Comparison of ENCODE assay signal across 24 cellular contexts in the genomic region with DNA sequence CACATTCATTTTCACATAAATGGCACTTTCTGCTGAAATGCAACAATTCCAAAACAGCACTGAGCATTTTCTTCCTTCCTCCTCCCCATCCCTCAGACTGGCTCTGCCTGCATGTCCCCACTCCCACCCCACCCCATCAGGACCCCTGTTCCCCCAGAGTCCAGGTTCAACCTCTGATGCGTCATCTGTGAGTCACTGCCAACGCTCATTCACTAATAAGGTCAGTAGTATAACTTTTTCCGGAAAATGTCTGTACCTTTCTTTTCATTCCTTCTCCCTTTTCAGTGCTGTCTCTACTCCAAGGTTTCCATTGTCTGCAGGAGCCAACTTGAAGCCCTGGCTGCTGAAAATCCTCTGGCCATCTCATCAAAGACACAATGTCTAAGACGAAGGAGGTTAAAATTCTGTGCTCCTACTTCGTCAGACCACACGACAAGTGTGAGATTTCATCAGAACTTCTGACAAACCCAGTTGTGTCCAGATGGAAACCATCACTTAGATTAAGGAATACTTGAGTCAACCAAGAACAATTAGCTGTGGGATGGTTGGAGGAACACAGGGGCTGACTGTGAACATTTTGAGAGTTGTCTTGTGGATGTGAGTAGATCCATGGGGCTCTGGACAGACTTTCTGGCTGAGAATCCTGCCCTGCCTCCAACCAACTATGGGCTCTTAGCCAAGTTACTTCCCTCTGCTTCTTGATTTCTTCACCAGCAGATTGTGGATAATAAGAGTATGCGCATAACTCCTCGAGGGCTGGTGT. TPM values are rescaled to one million over a fixed set of nuclear protein-coding genes. Genes with fewer than 3 reads are reported as not detected.
A peak's percentile ranks its signal among the peaks of the same experiment; 100 is the strongest.
DNase-seq lines count a peak whose midpoint lies in the region; ATAC-seq, FAIRE-seq and TF ChIP-seq lines count a peak whose summit lies in the region.
"Had no signal": no experiment of that assay in that cellular context is flagged by ENCODE, and none has a peak within 500 bp of the region (broad histone marks: within the 10 kb centered on the region; RNA-seq: fewer than 3 reads in every experiment).

No MANE protein-coding gene starts in this region.

- H3K27ac ChIP-seq in HCT116 (ENCODE audit: low read depth, low read length): no peak overlapping the region
- H3K27ac ChIP-seq in K562 (ENCODE audit: extremely low read depth, low read depth, low read length): no peak overlapping the region
- no peak overlapping the region for H3K27ac ChIP-seq in lung (ENCODE audit: low read depth in 1 of 2, low read length in 1 of 2)
- H3K27ac ChIP-seq: heart right ventricle, HL-60, tibial nerve had no signal

- H3K9me2 ChIP-seq in HCT116 (ENCODE audit: insufficient read depth): no peaks in the 10 kb centered on the region

- FAIRE-seq in K562 (lab: Jason Lieb, UNC): no peak
- FAIRE-seq: G401.6 had no signal

- H3K27me3 ChIP-seq in HCT116 (ENCODE audit: insufficient read depth, low read length): no peaks in the 10 kb centered on the region
- peaks cover 18 to 32% of the 10 kb centered on the region in 2 experiments for H3K27me3 ChIP-seq in K562 (ENCODE audit: control insufficient read depth in 2 of 2, insufficient read depth in 2 of 2, low read length in 2 of 2)
- no peaks in the 10 kb centered on the region for H3K27me3 ChIP-seq in lung (ENCODE audit: control insufficient read depth, insufficient read depth)

- BruUV-seq in HCT116 (replicated peaks; lab: Mats Ljungman, UMichigan) (no TSS peak), K562 (replicated peaks; lab: Mats Ljungman, UMichigan) (no TSS peak)

- peak overlapping the region; percentile 59 for H3K4me2 ChIP-seq in HCT116 (ENCODE audit: low read length)
- H3K4me2 ChIP-seq in K562 (ENCODE audit: insufficient read depth, low read length): no peak overlapping the region

- ATAC-seq in HCT116: no peak
- ATAC-seq in K562: no peak
- peak; percentile 29 for ATAC-seq in lung (ENCODE audit: insufficient read depth, low FRiP score)
- ATAC-seq in GM19023 (IDR thresholded peaks at IDR 0.05; ENCODE audit: unreplicated experiment): no peak
- ATAC-seq: activated CD4-positive, alpha-beta T cell treated with anti-CD3 and anti-CD28 coated beads for 36 hours had no signal

- H3K79me2 ChIP-seq in HCT116 (ENCODE audit: insufficient read depth, low read length): no peaks in the 10 kb centered on the region
- H3K79me2 ChIP-seq in K562 (ENCODE audit: control insufficient read depth, insufficient read depth, low read length): no peaks in the 10 kb centered on the region

- no peaks in the 10 kb centered on the region for H3K9me1 ChIP-seq in K562 (ENCODE audit: control insufficient read depth, insufficient read depth, low read length)

- H3K27me3 Mint-ChIP-seq in activated CD4-positive, alpha-beta memory T cell treated with anti-CD3 and anti-CD28 coated beads for 36 hours: peaks cover 21% of the 10 kb centered on the region

- no peaks in the 10 kb centered on the region for H3K9me3 Mint-ChIP-seq in activated CD4-positive, alpha-beta memory T cell treated with anti-CD3 and anti-CD28 coated beads for 36 hours
- H3K9me3 Mint-ChIP-seq: immature natural killer cell had no signal

- TF ChIP-seq CTCF in HCT116 (IDR thresholded peaks at IDR 0.05 in 2 of 3, conservative IDR thresholded peaks at IDR 0.05 in 1 of 3; ENCODE audit: borderline replicate concordance in 1 of 3, insufficient read depth in 1 of 3, low read depth in 2 of 3, low read length in 2 of 3): no peak
- TF ChIP-seq CTCF in K562 (IDR thresholded peaks at IDR 0.05 in 2 of 3, conservative IDR thresholded peaks at IDR 0.05 in 1 of 3; ENCODE audit: insufficient read depth in 2 of 3, low read depth in 1 of 3, low read length in 3 of 3): no peak
- TF ChIP-seq CTCF in lung (IDR thresholded peaks at IDR 0.05; ENCODE audit: control extremely low read depth, extremely low read depth): no peak

- no peak for TF ChIP-seq POLR2A in HCT116 (IDR thresholded peaks at IDR 0.05; ENCODE audit: borderline replicate concordance, extremely low read depth, insufficient read depth, insufficient read length)
- no peak for TF ChIP-seq POLR2A in K562 (conservative IDR thresholded peaks at IDR 0.05)

- no peak overlapping the region for H3K27ac Mint-ChIP-seq in activated CD4-positive, alpha-beta memory T cell treated with anti-CD3 and anti-CD28 coated beads for 36 hours
- H3K27ac Mint-ChIP-seq: activated CD4-positive, alpha-beta T cell treated with anti-CD3 and anti-CD28 coated beads for 36 hours; immature natural killer cell had no signal

- H4K20me1 ChIP-seq in HCT116 (ENCODE audit: insufficient read depth) (no peaks in the 10 kb centered on the region), K562 (replicated peaks; ENCODE audit: control insufficient read depth, insufficient read depth, low read length) (no peaks in the 10 kb centered on the region)

- H3K9ac ChIP-seq in HCT116 (ENCODE audit: low read length) (no peak overlapping the region), K562 (ENCODE audit: insufficient read depth in 1 of 2, low read depth in 2 of 2, low read length in 2 of 2) (no peak overlapping the region)

- no peak overlapping the region for H3K4me3 Mint-ChIP-seq in activated CD4-positive, alpha-beta memory T cell treated with anti-CD3 and anti-CD28 coated beads for 36 hours
- H3K4me3 Mint-ChIP-seq: activated CD4-positive, alpha-beta T cell treated with anti-CD3 and anti-CD28 coated beads for 36 hours; immature natural killer cell had no signal

- no peak for TF ChIP-seq EP300 in K562 (IDR thresholded peaks at IDR 0.05; ENCODE audit: low read length)

- H3K4me3 ChIP-seq in HCT116 (replicated peaks in 1 of 2; ENCODE audit: low read depth in 1 of 2, low read length in 2 of 2) (no peak overlapping the region), K562 (no peak overlapping the region), lung (no peak overlapping the region)
- H3K4me3 ChIP-seq: heart right ventricle, tibial nerve had no signal

- POLR2A ChIA-PET in HCT116 (lab: Charles Lee): interaction anchor here (1.3 kb wide), 1 partner anchor 41 kb away, joined by 3 read pairs; no protein-coding TSS in a partner anchor
- POLR2A ChIA-PET in K562 (lab: Yijun Ruan, JAX): interaction anchor here (0.8 kb wide), 1 partner anchor 240 kb away, joined by 3 read pairs; no protein-coding TSS in a partner anchor
- POLR2A ChIA-PET in activated CD4-positive, alpha-beta memory T cell treated with anti-CD3 and anti-CD28 coated beads for 36 hours (lab: Charles Lee): no interaction called here

- H3K4me1 Mint-ChIP-seq in activated CD4-positive, alpha-beta memory T cell treated with anti-CD3 and anti-CD28 coated beads for 36 hours (ENCODE audit: low read depth): no peaks in the 10 kb centered on the region
- H3K4me1 Mint-ChIP-seq: activated CD4-positive, alpha-beta T cell treated with anti-CD3 and anti-CD28 coated beads for 36 hours had no signal

- no peaks in the 10 kb centered on the region for H3K36me3 Mint-ChIP-seq in activated CD4-positive, alpha-beta memory T cell treated with anti-CD3 and anti-CD28 coated beads for 36 hours

- intact Hi-C loops in HCT116 (cut with micrococcal nuclease) (no loop called here), K562 (cut with micrococcal nuclease) (no loop called here)
- intact Hi-C loops in activated CD4-positive, alpha-beta memory T cell treated with anti-CD3 and anti-CD28 coated beads for 36 hours (cut with micrococcal nuclease): no loop called here

- H3K9me3 ChIP-seq in HCT116 (ENCODE audit: control insufficient read depth in 1 of 2, insufficient read depth in 1 of 2, low read depth in 1 of 2, low read length in 2 of 2) (no peaks in the 10 kb centered on the region), K562 (replicated peaks; ENCODE audit: control insufficient read depth, insufficient read depth, low read depth, low read length) (no peaks in the 10 kb centered on the region), lung (ENCODE audit: control insufficient read depth in 2 of 2, insufficient read depth in 1 of 2, low read length in 1 of 2) (no peaks in the 10 kb centered on the region)
- H3K9me3 ChIP-seq: heart right ventricle, tibial nerve had no signal

- WGBS in K562 (ENCODE audit: insufficient coverage, low coverage, missing lambda C conversion rate): 9% methylated on average over 8 of the region's 8 CpGs
- 79 to 81% methylated on average over 8 of the region's 8 CpGs for WGBS in lung, 2 donors

- CTCF ChIA-PET in HCT116 (lab: Charles Lee) (no interaction called here), K562 (lab: Yijun Ruan, JAX; ENCODE audit: low intra/inter-chr PET ratio) (no interaction called here)
- CTCF ChIA-PET in activated CD4-positive, alpha-beta memory T cell treated with anti-CD3 and anti-CD28 coated beads for 36 hours (lab: Charles Lee): no interaction called here

- no peaks in the 10 kb centered on the region for H3K36me3 ChIP-seq in HCT116 (ENCODE audit: control insufficient read depth in 1 of 2, insufficient read depth in 2 of 2, low read length in 2 of 2)
- H3K36me3 ChIP-seq in K562 (ENCODE audit: control insufficient read depth, insufficient read depth, low read length): no peaks in the 10 kb centered on the region
- H3K36me3 ChIP-seq in lung (ENCODE audit: control insufficient read depth in 2 of 2, insufficient read depth in 2 of 2, low read length in 2 of 2): no peaks in the 10 kb centered on the region
- H3K36me3 ChIP-seq: heart right ventricle, tibial nerve had no signal

- peaks cover 6 to 21% of the 10 kb centered on the region in 2 experiments for H3K4me1 ChIP-seq in HCT116 (ENCODE audit: control insufficient read depth in 1 of 2, insufficient read depth in 2 of 2, low read length in 2 of 2)
- H3K4me1 ChIP-seq in K562 (replicated peaks in 1 of 2; ENCODE audit: control insufficient read depth in 2 of 2, insufficient read depth in 2 of 2, low read length in 2 of 2): peaks cover 0 to 8% of the 10 kb centered on the region in 2 experiments; a peak in 3 of 5 replicates
- no peaks in the 10 kb centered on the region for H3K4me1 ChIP-seq in lung (ENCODE audit: control insufficient read depth in 2 of 2, insufficient read depth in 2 of 2, low read length in 2 of 2)
- H3K4me1 ChIP-seq: heart right ventricle had no signal

- no peak for TF ChIP-seq RAD21 in HCT116 (IDR thresholded peaks at IDR 0.05; ENCODE audit: low read depth)
- TF ChIP-seq RAD21 in K562 (CRISPR knock-in tag; conservative IDR thresholded peaks at IDR 0.05 in 1 of 2, IDR thresholded peaks at IDR 0.05 in 1 of 2): no peak

- RAD21 ChIA-PET in HCT116 (lab: Charles Lee; ENCODE audit: low non-redundant PET in 1 of 2, low total read pairs in 2 of 2, uncharacterized antibody in 2 of 2, unreplicated experiment in 2 of 2): no interaction called here

- in situ Hi-C loops in K562 (cut with MboI): no loop called here

- DNase-seq in DMS 273 (lab: John Stamatoyannopoulos, UW; ENCODE audit: unreplicated experiment) (peak; percentile 81), HCT116 (ENCODE audit: low read depth, low spot score) (no peak), K562 (ENCODE audit: extremely low read depth in 1 of 4, low spot score in 3 of 4) (no peak), lung (ENCODE audit: low spot score) (no peak), SHP77 (lab: John Stamatoyannopoulos, UW) (no peak)
- DNase-seq in activated T-cell treated with anti-CD3 and anti-CD28 coated beads, Interleukin-2, amount 50 U/mL, for 1 hour: no peak
- no peak for DNase-seq in activated CD4-positive, alpha-beta memory T cell treated with anti-CD3 and anti-CD28 coated beads for 36 hours
- DNase-seq: activated CD4-positive, alpha-beta T cell treated with anti-CD3 and anti-CD28 coated beads for 36 hours; activated gamma-delta T cell treated with Interleukin-2 at 50 U/mL for 16 hours; amniotic stem cell; H7; heart right ventricle; immature natural killer cell; NCI-H1694 treated with DMSO at 0.1 percent for 48 hours; NCI-H2227 treated with DMSO at 0.1 percent for 48 hours; NK-92 treated with Interleukin-12 subunit alpha and Interleukin-12 subunit beta, amount 100 ng/mL, for 24 hours; RPMI8226; stimulated activated CD4-positive, alpha-beta T cell treated with anti-CD3 and anti-CD28 coated beads, Interleukin-1b, Interleukin-23, amount 100 ng/mL, for 48 hours; stimulated activated naive CD4-positive, alpha-beta T cell treated with Interleukin-2 at 50 U/mL for 16 hours had no signal

- H2AFZ ChIP-seq in HCT116 (ENCODE audit: low read depth, low read length, poor library complexity, severe bottlenecking) (peak overlapping the region; percentile 80), K562 (ENCODE audit: low read depth, low read length) (no peak overlapping the region)

RNA-seq across cellular contexts. Expression of gene UTS2, which starts 35.6 kb away (rescaled TPM):
- total RNA-seq in HCT116 (2021; ENCODE audit: unreplicated experiment) (3.0 TPM), K562 (2014; rRNA removed) (not detected in 2 replicates), K562 (2014; rRNA removed; fragmentation: Illumina TruSeq; extraction: Trizol) (not detected in 2 replicates), K562 (2015; rRNA removed; fragmentation: Illumina TruSeq; extraction: Trizol) (not detected in 2 replicates), K562 (2021) (not detected in 2 replicates), lung (under 1 TPM in 1 of 2 donors, not detected in 1; 0.82 TPM)
- polyA plus RNA-seq in HCT116 (2012): 0.52 and 2.9 TPM in 2 replicates
- total RNA-seq in K562 (2011; cell fraction: chromatin; rRNA removed; ENCODE audit: low replicate concordance): not detected in 2 replicates
- total RNA-seq in K562 (2011; cell fraction: nucleolus; rRNA removed): not detected in 2 replicates
- total RNA-seq in K562 (2011; cell fraction: nucleoplasm; rRNA removed): not detected in 2 replicates
- polyA plus RNA-seq in K562 (2011; rRNA removed) (0.16 and 0.29 TPM in 2 replicates), K562 (2014; fragmentation: Illumina TruSeq; extraction: Trizol) (not detected in 2 replicates), K562 (2014; fragmentation: Nextera tagmentation; extraction: Ambion mirVana) (under 1 TPM in 1 of 2 experiments, not detected in 1; 0.22 TPM), K562 (2014; rRNA removed) (0.07 TPM in 1 of 2 replicates, not detected in the other), lung (1 to 10 TPM in 1 of 2 donors, not detected in 1; 1.8 TPM)
- polyA plus RNA-seq in K562 (2011; cell fraction: cytosol; rRNA removed): not detected in 2 replicates
- polyA plus RNA-seq in K562 (2011; cell fraction: nucleus; rRNA removed): not detected in 2 replicates
- not detected in 2 replicates for polyA plus RNA-seq in K562 (2012)
- not detected in 2 replicates for polyA minus RNA-seq in K562 (2011; rRNA and poly(A)+ RNA removed)
- polyA minus RNA-seq in K562 (2011; cell fraction: cytosol; rRNA and poly(A)+ RNA removed): not detected in 2 replicates
- polyA minus RNA-seq in K562 (2011; cell fraction: nucleus; rRNA and poly(A)+ RNA removed): not detected in 2 replicates
- not detected for total RNA-seq in activated CD4-positive, alpha-beta memory T cell treated with anti-CD3 and anti-CD28 coated beads for 36 hours
- total RNA-seq: activated CD4-positive, alpha-beta T cell treated with anti-CD3 and anti-CD28 coated beads for 36 hours had no signal
- polyA plus RNA-seq: BJ, heart right ventricle had no signal

RNA-seq across cellular contexts. Expression of gene TNFRSF9, which starts 52.2 kb away (rescaled TPM):
- total RNA-seq in HCT116 (2021; ENCODE audit: unreplicated experiment) (0.20 TPM), K562 (2014; rRNA removed) (not detected in 2 replicates), K562 (2014; rRNA removed; fragmentation: Illumina TruSeq; extraction: Trizol) (0.07 and 0.13 TPM in 2 replicates), K562 (2015; rRNA removed; fragmentation: Illumina TruSeq; extraction: Trizol) (0.07 and 0.08 TPM in 2 replicates), K562 (2021) (0.09 and 0.16 TPM in 2 replicates), lung (under 1 TPM; 0.64 to 0.65 TPM)
- polyA plus RNA-seq in HCT116 (2012): 0.22 and 0.39 TPM in 2 replicates
- total RNA-seq in K562 (2011; cell fraction: chromatin; rRNA removed; ENCODE audit: low replicate concordance): 0.21 and 0.62 TPM in 2 replicates
- total RNA-seq in K562 (2011; cell fraction: nucleolus; rRNA removed): 0.13 and 0.33 TPM in 2 replicates
- 0.22 and 0.23 TPM in 2 replicates for total RNA-seq in K562 (2011; cell fraction: nucleoplasm; rRNA removed)
- polyA plus RNA-seq in K562 (2011; rRNA removed) (0.26 and 0.29 TPM in 2 replicates), K562 (2014; fragmentation: Illumina TruSeq; extraction: Trizol) (0.04 and 0.11 TPM in 2 replicates), K562 (2014; fragmentation: Nextera tagmentation; extraction: Ambion mirVana) (under 1 TPM; 0.08 to 0.15 TPM), K562 (2014; rRNA removed) (0.08 TPM in 2 replicates), lung (1 to 10 TPM in 1 of 2 donors, under 1 TPM in 1; 0.45 to 2.0 TPM)
- polyA plus RNA-seq in K562 (2011; cell fraction: cytosol; rRNA removed): 0.12 and 0.16 TPM in 2 replicates
- 0.10 and 0.31 TPM in 2 replicates for polyA plus RNA-seq in K562 (2011; cell fraction: nucleus; rRNA removed)
- 0.29 and 0.87 TPM in 2 replicates for polyA plus RNA-seq in K562 (2012)
- 0.53 and 0.63 TPM in 2 replicates for polyA minus RNA-seq in K562 (2011; rRNA and poly(A)+ RNA removed)
- polyA minus RNA-seq in K562 (2011; cell fraction: cytosol; rRNA and poly(A)+ RNA removed): 1.4 TPM in 1 of 2 replicates, not detected in the other
- polyA minus RNA-seq in K562 (2011; cell fraction: nucleus; rRNA and poly(A)+ RNA removed): 0.13 and 0.33 TPM in 2 replicates
- 10 to 100 TPM; 59.9 to 64.0 TPM for total RNA-seq in activated CD4-positive, alpha-beta memory T cell treated with anti-CD3 and anti-CD28 coated beads for 36 hours
- total RNA-seq: H7 had no signal
- polyA plus RNA-seq: BJ had no signal

Comparison
In these comparisons a context has a peak if more than half of its experiments do, and no peak if none do; other contexts are left out.
1. RNA of gene TNFRSF9, which starts 52.2 kb away (total RNA-seq): 59.9 to 64.0 TPM in activated CD4-positive, alpha-beta memory T cell treated with anti-CD3 and anti-CD28 coated beads for 36 hours; 0.64 to 0.65 TPM in lung, 0.20 TPM in HCT116 (single experiment) and 0.07 to 0.62 TPM in K562; every median in the first group is over 10 times any median in the second.